ENCODE assay signal across 9 cellular contexts in the genomic region with DNA sequence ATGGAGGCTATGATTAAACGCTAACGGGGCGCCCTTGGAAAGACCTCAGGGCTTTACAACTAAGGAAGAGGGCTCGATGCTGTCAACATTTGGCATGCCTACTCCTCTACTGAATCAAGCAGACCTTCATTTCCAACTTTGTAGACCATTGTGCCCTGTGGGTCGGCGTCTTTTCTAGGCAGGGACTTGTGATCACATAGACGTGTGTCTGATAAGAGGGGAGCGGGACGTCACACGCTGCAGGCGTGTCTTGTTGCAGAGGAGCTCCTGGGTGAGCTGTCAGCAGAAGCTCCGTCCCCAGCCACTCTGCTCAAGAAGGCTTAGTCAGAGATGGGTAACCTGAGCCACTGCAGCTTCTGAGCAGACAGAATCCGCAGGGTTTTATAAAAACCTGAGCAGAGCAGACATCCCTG. TPM values are rescaled to one million over a fixed set of nuclear protein-coding genes. Genes with fewer than 3 reads are reported as not detected.
DNase-seq lines count a peak whose midpoint lies in the region; ATAC-seq, FAIRE-seq and TF ChIP-seq lines count a peak whose summit lies in the region.
"Had no signal": no experiment of that assay in that cellular context is flagged by ENCODE, and none has a peak within 500 bp of the region (broad histone marks: within the 10 kb centered on the region; RNA-seq: fewer than 3 reads in every experiment).

No MANE protein-coding gene starts in this region.

- H3K36me3 ChIP-seq in thyroid gland, result no peaks in the 10 kb centered on the region

- no peak for FAIRE-seq in GM12892 (lab: Jason Lieb, UNC)

- H3K9me3 ChIP-seq in thyroid gland, result no peaks in the 10 kb centered on the region

- H3K27me3 Mint-ChIP-seq in naive thymus-derived CD8-positive, alpha-beta T cell, result peaks cover 0 to 1% (median 0%) of the 10 kb centered on the region in 5 donors
- H3K27me3 Mint-ChIP-seq: memory B cell had no signal

- no peaks in the 10 kb centered on the region for H3K9me3 Mint-ChIP-seq in naive thymus-derived CD8-positive, alpha-beta T cell
- H3K9me3 Mint-ChIP-seq: memory B cell had no signal

- peaks cover 29 to 35% of the 10 kb centered on the region in 2 donors for H3K4me1 ChIP-seq in thyroid gland

- 86 to 92% methylated on average over 12 to 13 of the region's 13 CpGs for WGBS in thyroid gland, 2 donors

- peak overlapping the region in 6 of 10 donors; percentile 14 to 88 (median 46) for H3K27ac Mint-ChIP-seq in naive thymus-derived CD8-positive, alpha-beta T cell

- peak overlapping the region; percentile 47 to 99 (median 86) for H3K4me3 Mint-ChIP-seq in naive thymus-derived CD8-positive, alpha-beta T cell
- H3K4me3 Mint-ChIP-seq: memory B cell had no signal

- H3K27ac ChIP-seq in thyroid gland, result no peak overlapping the region

- POLR2A ChIA-PET in naive thymus-derived CD8-positive, alpha-beta T cell (lab: Charles Lee), result interaction anchor here (0.5 to 1.5 kb wide), 5 partner anchors 11 to 446 kb away, joined by 3 to 4 read pairs (median 3); a partner anchor contains a TSS

- H3K4me3 ChIP-seq in cardiac fibroblast (replicated peaks in 1 of 2; ENCODE audit: low read depth in 2 of 2, low read length in 2 of 2), result no peak overlapping the region
- no peak overlapping the region for H3K4me3 ChIP-seq in thyroid gland (replicated peaks in 1 of 3)

- TF ChIP-seq POLR2A in GM12892 (IDR thresholded peaks at IDR 0.05; ENCODE audit: low read depth, low read length), result no peak
- TF ChIP-seq POLR2A in thyroid gland (IDR thresholded peaks at IDR 0.05), result no peak

- no peak for ATAC-seq in naive thymus-derived CD8-positive, alpha-beta T cell

- H3K27me3 ChIP-seq in thyroid gland, result no peaks in the 10 kb centered on the region

- intact Hi-C loops in thyroid gland (cut with DNase I), result loop anchor here (10.0 kb wide), 1 partner anchor 94 kb away; a partner anchor contains a TSS

- DNase-seq in DMS79 treated with DMSO at 0.1 percent for 48 hours (lab: John Stamatoyannopoulos, UW) (peak; percentile 61), NCI-H510A treated with DMSO at 0.1 percent for 48 hours (lab: John Stamatoyannopoulos, UW) (peak; percentile 42), cardiac fibroblast (ENCODE audit: low read depth in 2 of 2) (peak; percentile 62 to 70), GM12892 (ENCODE audit: insufficient read length) (no peak), KG1 (lab: John Stamatoyannopoulos, UW) (no peak), AG20443 (ENCODE audit: low spot score) (no peak), thyroid gland (no peak)
- peak in 2 of 10 donors; percentile 11 to 16 for DNase-seq in naive thymus-derived CD8-positive, alpha-beta T cell

- peaks cover 17 to 65% (median 58%) of the 10 kb centered on the region in 4 donors for H3K4me1 Mint-ChIP-seq in naive thymus-derived CD8-positive, alpha-beta T cell

- no peak for TF ChIP-seq CTCF in cardiac fibroblast (IDR thresholded peaks at IDR 0.05; ENCODE audit: low read depth, low read length)
- TF ChIP-seq CTCF in thyroid gland (IDR thresholded peaks at IDR 0.05), result no peak

- H3K36me3 Mint-ChIP-seq in naive thymus-derived CD8-positive, alpha-beta T cell, result peaks cover 0 to 9% (median 0%) of the 10 kb centered on the region in 3 donors

RNA-seq across cellular contexts. Expression of a gene that starts 2.8 kb away (rescaled TPM):
- total RNA-seq in naive thymus-derived CD8-positive, alpha-beta T cell, result 100 to 1,000 TPM; 315 to 342 TPM
- 1 to 10 TPM in 2 of 3 donors, under 1 TPM in 1; 0.87 to 2.8 (median 2.5) TPM for polyA plus RNA-seq in naive thymus-derived CD8-positive, alpha-beta T cell
- polyA plus RNA-seq in GM12892 (2012; ENCODE audit: missing spikeins), result 34.2 TPM
- total RNA-seq in thyroid gland, result 100 to 1,000 TPM in 1 of 4 donors, 10 to 100 TPM in 3; 45.7 to 137 (median 60.4) TPM

RNA-seq across cellular contexts. Expression of a gene that starts 30.7 kb away (rescaled TPM):
- 10 to 100 TPM; 28.0 to 36.2 TPM for total RNA-seq in naive thymus-derived CD8-positive, alpha-beta T cell
- polyA plus RNA-seq in naive thymus-derived CD8-positive, alpha-beta T cell, result 10 to 100 TPM in 1 of 3 donors, 1 to 10 TPM in 2; 9.1 to 10.3 (median 9.8) TPM
- 38.6 TPM for polyA plus RNA-seq in GM12892 (2012; ENCODE audit: missing spikeins)
- total RNA-seq in thyroid gland, result 10 to 100 TPM; 30.8 to 50.3 (median 44.9) TPM

Comparison
In these comparisons a context has a peak if more than half of its experiments do, and no peak if none do; other contexts are left out.
1. DNase-seq: peak in DMS79 treated with DMSO at 0.1 percent for 48 hours (single experiment), NCI-H510A treated with DMSO at 0.1 percent for 48 hours (single experiment) and cardiac fibroblast (2 of 2); none in GM12892 (single experiment), KG1 (single experiment), AG20443 (single experiment) and thyroid gland (0 of 2).